18 cellular contexts compared by ENCODE assay signal in the genomic region with DNA sequence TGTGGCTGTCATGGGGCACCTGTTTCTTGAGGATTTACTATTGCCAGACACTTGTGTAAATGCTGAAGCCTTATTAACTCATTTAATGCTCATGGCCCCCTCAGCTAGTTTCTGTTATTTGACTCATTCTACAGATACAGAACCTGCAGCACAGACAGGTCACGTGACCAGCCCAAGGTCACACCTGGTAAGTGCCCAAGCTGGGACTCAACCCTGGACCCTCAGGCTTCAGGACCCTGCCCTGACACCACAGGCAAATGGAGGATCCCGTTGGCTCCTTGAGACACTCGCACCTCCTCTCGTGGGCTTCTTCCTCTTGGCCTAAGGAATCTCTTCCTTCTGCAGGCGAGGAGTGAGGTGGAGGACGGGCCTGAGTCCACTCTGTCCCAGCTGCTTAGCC. TPM values are rescaled to one million over a fixed set of nuclear protein-coding genes. Genes with fewer than 3 reads are reported as not detected.
A peak's percentile ranks its signal among the peaks of the same experiment; 100 is the strongest.
DNase-seq lines count a peak whose midpoint lies in the region; ATAC-seq, FAIRE-seq and TF ChIP-seq lines count a peak whose summit lies in the region.
"Had no signal": no experiment of that assay in that cellular context is flagged by ENCODE, and none has a peak within 500 bp of the region (broad histone marks: within the 10 kb centered on the region; RNA-seq: fewer than 3 reads in every experiment).

No MANE protein-coding gene starts in this region.

- RAD21 ChIA-PET in GM12878 (lab: Charles Lee; ENCODE audit: unreplicated experiment) = no interaction called here

- ATAC-seq in GM12878 (no peak), sciatic nerve (no peak)

- SMC1A ChIA-PET in GM12878 (lab: Charles Lee; ENCODE audit: uncharacterized antibody, unreplicated experiment) = no interaction called here

- no peak overlapping the region for H3K4me3 ChIP-seq in GM12878
- no peak overlapping the region for H3K4me3 ChIP-seq in tibial nerve
- H3K4me3 ChIP-seq: BLaER1 had no signal

- peak; percentile 24 for DNase-seq in activated effector memory CD4-positive, alpha-beta T cell treated with anti-CD3 and anti-CD28 coated beads, Interleukin-2, amount 50 U/mL, for 16 hours
- DNase-seq in activated effector memory CD4-positive, alpha-beta T cell treated with Interleukin-2 at 50 U/mL for 16 hours = no peak
- DNase-seq in GM12878 (ENCODE audit: low read depth, low spot score) (no peak), islet precursor cell (peak; percentile 49), sciatic nerve (ENCODE audit: low spot score) (peak; percentile 14), cerebellum (ENCODE audit: low spot score) (no peak), tibial nerve (ENCODE audit: low spot score in 2 of 2) (no peak), NCI-H526 treated with DMSO at 0.1 percent for 48 hours (lab: John Stamatoyannopoulos, UW) (no peak)
- DNase-seq: AML-193; Caco-2; CD8-positive, alpha-beta memory T cell; DND-41; GDM1 had no signal

- H3K27me3 ChIP-seq in GM12878 (replicated peaks in 1 of 2; ENCODE audit: control insufficient read depth in 2 of 2, insufficient read depth in 2 of 2, low read length in 1 of 2) (peaks cover 0 to 3% of the 10 kb centered on the region in 2 experiments; a peak in 3 of 4 replicates), tibial nerve (no peaks in the 10 kb centered on the region)
- H3K27me3 ChIP-seq: BLaER1 had no signal

- H3K79me2 ChIP-seq in GM12878 (ENCODE audit: control insufficient read depth, insufficient read depth, low read length) = no peaks in the 10 kb centered on the region

- TF ChIP-seq CTCF in GM12878 (IDR thresholded peaks at IDR 0.05 in 2 of 3, conservative IDR thresholded peaks at IDR 0.05 in 1 of 3; ENCODE audit: control insufficient read depth in 2 of 3, extremely low read depth in 1 of 3, insufficient read depth in 1 of 3, low read depth in 3 of 3, low read length in 3 of 3) (no peak), tibial nerve (IDR thresholded peaks at IDR 0.05) (no peak)

- H3K36me3 ChIP-seq in GM12878 (ENCODE audit: control insufficient read depth in 2 of 2, insufficient read depth in 2 of 2, low read length in 1 of 2) (no peaks in the 10 kb centered on the region), tibial nerve (no peaks in the 10 kb centered on the region)
- H3K36me3 ChIP-seq: BLaER1 had no signal

- no peak for TF ChIP-seq EP300 in GM12878 (IDR thresholded peaks at IDR 0.05; ENCODE audit: borderline replicate concordance in 1 of 2, control insufficient read depth in 1 of 2, low read depth in 2 of 2, low read length in 2 of 2)
- no peak for TF ChIP-seq EP300 in tibial nerve (IDR thresholded peaks at IDR 0.05)

- in situ Hi-C loops in GM12878 (cut with MboI) = no loop called here

- no peak for FAIRE-seq in GM12878 (lab: Jason Lieb, UNC)
- FAIRE-seq: GM19239, H54, HTR-8/SVneo had no signal

- H3K27ac ChIP-seq in GM12878 (ENCODE audit: control insufficient read depth, insufficient read depth) (no peak overlapping the region), tibial nerve (no peak overlapping the region)
- H3K27ac ChIP-seq: 22Rv1, BLaER1 had no signal

- no peak overlapping the region for H3K4me2 ChIP-seq in GM12878 (ENCODE audit: control insufficient read depth, insufficient read depth)
- H3K4me2 ChIP-seq: BLaER1 had no signal

- no peak overlapping the region for H2AFZ ChIP-seq in GM12878 (ENCODE audit: control insufficient read depth, low read depth, low read length)

- no peaks in the 10 kb centered on the region for H3K9me3 ChIP-seq in GM12878 (replicated peaks; ENCODE audit: control insufficient read depth, insufficient read depth, low read length)
- H3K9me3 ChIP-seq in tibial nerve = no peaks in the 10 kb centered on the region
- H3K9me3 ChIP-seq: BLaER1, Caco-2 had no signal

- CTCF ChIA-PET in GM12878 (lab: Yijun Ruan, JAX) = no interaction called here

- WGBS in GM12878 (ENCODE audit: insufficient coverage, insufficient replicate concordance, low lambda C conversion rate, missing lambda C conversion rate) = 11% methylated on average over 6 of the region's 6 CpGs
- WGBS in tibial nerve, 2 donors = 89 to 91% methylated on average over 6 of the region's 6 CpGs

- intact Hi-C loops in GM12878 (cut with micrococcal nuclease; ENCODE audit: unreplicated experiment) (no loop called here), sciatic nerve (cut with DNase I) (no loop called here)

- POLR2A ChIA-PET in GM12878 (lab: Charles Lee) = no interaction called here

- H3K4me1 ChIP-seq in GM12878 (ENCODE audit: control insufficient read depth, insufficient read depth, low read length) (no peaks in the 10 kb centered on the region), tibial nerve (no peaks in the 10 kb centered on the region)
- H3K4me1 ChIP-seq: Caco-2 had no signal

- TF ChIP-seq RAD21 in GM12878 (IDR thresholded peaks at IDR 0.05; ENCODE audit: insufficient read depth, low read depth, low read length) = no peak

- no peak overlapping the region for H3K9ac ChIP-seq in GM12878 (ENCODE audit: control insufficient read depth, insufficient read depth, low read length)
- H3K9ac ChIP-seq: BLaER1 had no signal

- TF ChIP-seq POLR2A in GM12878 (IDR thresholded peaks at IDR 0.05; ENCODE audit: low read depth, low read length) (no peak), tibial nerve (IDR thresholded peaks at IDR 0.05) (no peak)

- no TSS peak for BruUV-seq in GM12878 (replicated peaks; lab: Mats Ljungman, UMichigan)

- H4K20me1 ChIP-seq in GM12878 (ENCODE audit: control insufficient read depth, insufficient read depth) = no peaks in the 10 kb centered on the region
- H4K20me1 ChIP-seq: BLaER1 had no signal

TF ChIP-seq in GM12878, 131 proteins besides CTCF, POLR2A, EP300 and RAD21:
- TF ChIP-seq ZNF274 (IDR thresholded peaks at IDR 0.05; ENCODE audit: insufficient read depth, insufficient read length) = no peak
- peak in 1 of 2 experiments; percentile 39; a peak in 1 of 4 replicates for TF ChIP-seq BHLHE40 (IDR thresholded peaks at IDR 0.05; ENCODE audit: borderline replicate concordance in 1 of 2, low read depth in 2 of 2, low read length in 1 of 2)
- TF ChIP-seq CBX3 (IDR thresholded peaks at IDR 0.05; ENCODE audit: borderline replicate concordance, low read depth) = no peak
- peak; percentile 67; the same call in 1 of the 2 replicates for TF ChIP-seq RAD51 (IDR thresholded peaks at IDR 0.05)
TF ChIP-seq in GM12878: peak in this region for 2.

RNA-seq across cellular contexts. Expression of gene NEURL1B, which starts 10.6 kb away (rescaled TPM):
- 0.12 and 0.21 TPM in 2 replicates for total RNA-seq in GM12878 (2013; cell fraction: nucleolus; rRNA removed)
- 0.05 and 0.28 TPM in 2 replicates for total RNA-seq in GM12878 (2014; rRNA removed)
- 0.04 and 0.05 TPM in 2 replicates for total RNA-seq in GM12878 (2014; rRNA removed; fragmentation: Illumina TruSeq; extraction: Trizol)
- total RNA-seq in GM12878 (2021) = 0.16 and 0.26 TPM in 2 replicates
- 0.07 TPM for polyA plus RNA-seq in GM12878 (2011; ENCODE audit: low read depth)
- 0.03 and 0.05 TPM in 2 replicates for polyA plus RNA-seq in GM12878 (2011; rRNA removed)
- 0.06 and 0.08 TPM in 2 replicates for polyA plus RNA-seq in GM12878 (2011; cell fraction: cytosol; rRNA removed)
- polyA plus RNA-seq in GM12878 (2011; cell fraction: nucleus; rRNA removed) = 0.16 and 0.20 TPM in 2 replicates
- polyA plus RNA-seq in GM12878 (2012) = 0.07 and 0.12 TPM in 2 replicates
- 0.04 TPM in 1 of 2 replicates, not detected in the other for polyA plus RNA-seq in GM12878 (2014; fragmentation: Illumina TruSeq; extraction: Trizol)
- polyA plus RNA-seq in GM12878 (2014; fragmentation: Nextera tagmentation; extraction: Ambion mirVana) = not detected
- 0.05 TPM in 2 replicates for polyA plus RNA-seq in GM12878 (2014; rRNA removed)
- not detected for polyA plus RNA-seq in GM12878 (2016; fragmentation: Nextera tagmentation; extraction: Ambion mirVana)
- polyA minus RNA-seq in GM12878 (2011; rRNA and poly(A)+ RNA removed) = 0.05 and 0.07 TPM in 2 replicates
- polyA minus RNA-seq in GM12878 (2011; cell fraction: cytosol; rRNA and poly(A)+ RNA removed) = not detected in 2 replicates
- polyA minus RNA-seq in GM12878 (2011; cell fraction: nucleus; rRNA and poly(A)+ RNA removed) = 0.12 and 0.19 TPM in 2 replicates
- total RNA-seq in sciatic nerve = 53.7 TPM
- 13.2 TPM for total RNA-seq in cerebellum
- total RNA-seq in tibial nerve = 10 to 100 TPM; 33.6 to 98.8 (median 93.2) TPM
- polyA plus RNA-seq: CD8-positive, alpha-beta memory T cell had no signal

Comparison
In these comparisons a context has a peak if more than half of its experiments do, and no peak if none do; other contexts are left out.
1. DNase-seq: peak in activated effector memory CD4-positive, alpha-beta T cell treated with anti-CD3 and anti-CD28 coated beads, Interleukin-2, amount 50 U/mL, for 16 hours (single experiment), islet precursor cell (single experiment) and sciatic nerve (single experiment); none in activated effector memory CD4-positive, alpha-beta T cell treated with Interleukin-2 at 50 U/mL for 16 hours (single experiment), GM12878 (single experiment), cerebellum (single experiment), tibial nerve (0 of 2) and NCI-H526 treated with DMSO at 0.1 percent for 48 hours (single experiment).
2. RNA of gene NEURL1B, which starts 10.6 kb away (total RNA-seq): 33.6 to 98.8 TPM in tibial nerve, 53.7 TPM in sciatic nerve (single experiment) and 13.2 TPM in cerebellum (single experiment); 0.04 to 0.28 TPM in GM12878; every median in the first group is over 10 times any median in the second.